In genomic region chr17:6413073-6413472, GRCh38 we compare ENCODE assay signal across 8 cellular contexts. TPM values are rescaled to one million over a fixed set of nuclear protein-coding genes. Genes with fewer than 3 reads are reported as not detected.
DNase-seq lines count a peak whose midpoint lies in the region; ATAC-seq and TF ChIP-seq lines count a peak whose summit lies in the region.

No MANE protein-coding gene starts in this region.

- H3K36me3 ChIP-seq in PC-3 (ENCODE audit: low read depth, low read length), result no peaks in the 10 kb centered on the region

- no peaks in the 10 kb centered on the region for H3K9me3 ChIP-seq in PC-3 (ENCODE audit: low read length)

- no TSS peak for BruUV-seq in PC-3 (replicated peaks; lab: Mats Ljungman, UMichigan)

- H3K4me1 Mint-ChIP-seq in activated CD4-positive, alpha-beta memory T cell treated with anti-CD3 and anti-CD28 coated beads, Interleukin-2, amount 10 ng/mL, durations not matched to agents 7 days and 5 days, result no peaks in the 10 kb centered on the region
- H3K4me1 Mint-ChIP-seq in activated naive CD8-positive, alpha-beta T cell treated with anti-CD3 and anti-CD28 coated beads, Interleukin-2, amount 50 U/mL, for 24 hours, result no peaks in the 10 kb centered on the region

- no peak overlapping the region for H3K27ac Mint-ChIP-seq in activated CD4-positive, alpha-beta memory T cell treated with anti-CD3 and anti-CD28 coated beads, Interleukin-2, amount 10 ng/mL, durations not matched to agents 7 days and 5 days
- no peak overlapping the region for H3K27ac Mint-ChIP-seq in activated naive CD8-positive, alpha-beta T cell treated with anti-CD3 and anti-CD28 coated beads, Interleukin-2, amount 50 U/mL, for 24 hours

- H3K9me3 Mint-ChIP-seq in activated CD4-positive, alpha-beta memory T cell treated with anti-CD3 and anti-CD28 coated beads, Interleukin-2, amount 10 ng/mL, durations not matched to agents 7 days and 5 days, result no peaks in the 10 kb centered on the region
- H3K9me3 Mint-ChIP-seq in activated naive CD8-positive, alpha-beta T cell treated with anti-CD3 and anti-CD28 coated beads, Interleukin-2, amount 50 U/mL, for 24 hours, result no peaks in the 10 kb centered on the region

- no peak overlapping the region for H3K4me3 Mint-ChIP-seq in activated CD4-positive, alpha-beta memory T cell treated with anti-CD3 and anti-CD28 coated beads, Interleukin-2, amount 10 ng/mL, durations not matched to agents 7 days and 5 days
- H3K4me3 Mint-ChIP-seq in activated naive CD8-positive, alpha-beta T cell treated with anti-CD3 and anti-CD28 coated beads, Interleukin-2, amount 50 U/mL, for 24 hours, result no peak overlapping the region

- POLR2A ChIA-PET in PC-3 (lab: Charles Lee; ENCODE audit: unreplicated experiment), result no interaction called here
- POLR2A ChIA-PET in activated CD4-positive, alpha-beta memory T cell treated with anti-CD3 and anti-CD28 coated beads, Interleukin-2, amount 10 ng/mL, durations not matched to agents 7 days and 5 days (lab: Charles Lee), result interaction anchor here (1.0 kb wide), 1 partner anchor 782 kb away, joined by 3 read pairs; no protein-coding TSS in a partner anchor

- H3F3A ChIP-seq in PC-3 (ENCODE audit: low read length, unreplicated experiment), result no peaks in the 10 kb centered on the region

- no peaks in the 10 kb centered on the region for H3K4me1 ChIP-seq in PC-3 (ENCODE audit: insufficient read depth, low read length)

- no peak overlapping the region for H3K4me2 ChIP-seq in PC-3 (ENCODE audit: low read length)

- peak; percentile 71 for DNase-seq in DMS 273 (lab: John Stamatoyannopoulos, UW; ENCODE audit: unreplicated experiment)
- peak; percentile 44 for DNase-seq in HT1080 (ENCODE audit: low read depth)
- peak; percentile 73 for DNase-seq in PC-3
- peak; percentile 47 for DNase-seq in fibroblast of pulmonary artery (ENCODE audit: low read depth)
- DNase-seq in superior temporal gyrus (ENCODE audit: extremely low spot score), result peak; percentile 62
- DNase-seq in activated CD4-positive, alpha-beta memory T cell treated with anti-CD3 and anti-CD28 coated beads, Interleukin-2, amount 10 ng/mL, durations not matched to agents 7 days and 5 days, result no peak
- no peak for DNase-seq in activated naive CD8-positive, alpha-beta T cell treated with anti-CD3 and anti-CD28 coated beads, Interleukin-2, amount 50 U/mL, for 24 hours
- no peak for DNase-seq in NK-92 (lab: John Stamatoyannopoulos, UW; ENCODE audit: unreplicated experiment)

- no peak overlapping the region for H2AFZ ChIP-seq in PC-3 (ENCODE audit: low read length)

- H3K27me3 Mint-ChIP-seq in activated CD4-positive, alpha-beta memory T cell treated with anti-CD3 and anti-CD28 coated beads, Interleukin-2, amount 10 ng/mL, durations not matched to agents 7 days and 5 days, result peaks cover 8% of the 10 kb centered on the region
- peaks cover 17% of the 10 kb centered on the region for H3K27me3 Mint-ChIP-seq in activated naive CD8-positive, alpha-beta T cell treated with anti-CD3 and anti-CD28 coated beads, Interleukin-2, amount 50 U/mL, for 24 hours

- no peak overlapping the region for H3K27ac ChIP-seq in PC-3 (ENCODE audit: low read length)

- H3K27me3 ChIP-seq in PC-3 (ENCODE audit: low read length), result no peaks in the 10 kb centered on the region; the same call in 1 of the 2 replicates

- no peaks in the 10 kb centered on the region for H3K36me3 Mint-ChIP-seq in activated CD4-positive, alpha-beta memory T cell treated with anti-CD3 and anti-CD28 coated beads, Interleukin-2, amount 10 ng/mL, durations not matched to agents 7 days and 5 days (ENCODE audit: low read depth)
- H3K36me3 Mint-ChIP-seq in activated naive CD8-positive, alpha-beta T cell treated with anti-CD3 and anti-CD28 coated beads, Interleukin-2, amount 50 U/mL, for 24 hours (ENCODE audit: low read depth), result no peaks in the 10 kb centered on the region

- H3K79me2 ChIP-seq in PC-3 (ENCODE audit: low read length), result no peaks in the 10 kb centered on the region

- CTCF ChIA-PET in PC-3 (lab: Charles Lee), result interaction anchor here (0.5 to 1.0 kb wide), 3 partner anchors 127 to 677 kb away, joined by 3 to 6 read pairs (median 3); no protein-coding TSS in a partner anchor
- CTCF ChIA-PET in activated CD4-positive, alpha-beta memory T cell treated with anti-CD3 and anti-CD28 coated beads, Interleukin-2, amount 10 ng/mL, durations not matched to agents 7 days and 5 days (lab: Charles Lee), result interaction anchor here (1.2 to 2.0 kb wide), 4 partner anchors 11 to 821 kb away, joined by 3 to 11 read pairs (median 4); no protein-coding TSS in a partner anchor

- no peaks in the 10 kb centered on the region for H3K9me2 ChIP-seq in PC-3 (replicated peaks; ENCODE audit: low read length)

- H4K20me1 ChIP-seq in PC-3 (ENCODE audit: low read length), result no peaks in the 10 kb centered on the region

- TF ChIP-seq CTCF in PC-3 (conservative IDR thresholded peaks at IDR 0.05; ENCODE audit: low read depth, low read length) (peak; percentile 70), fibroblast of pulmonary artery (IDR thresholded peaks at IDR 0.05; ENCODE audit: low read length, missing control alignments) (peak; percentile 42)

- H3K9ac ChIP-seq in PC-3 (ENCODE audit: low read length), result no peak overlapping the region

- peak; percentile 67 for ATAC-seq in PC-3
- ATAC-seq in activated naive CD8-positive, alpha-beta T cell treated with anti-CD3 and anti-CD28 coated beads, Interleukin-2, amount 50 U/mL, for 24 hours, result no peak

- H3K4me3 ChIP-seq in PC-3 (ENCODE audit: low read length) (no peak overlapping the region), fibroblast of pulmonary artery (replicated peaks; ENCODE audit: low read depth, low read length) (no peak overlapping the region)

- intact Hi-C loops in PC-3 (cut with micrococcal nuclease), result loop anchor here (2.0 kb wide), 1 partner anchor 132 kb away; no protein-coding TSS in a partner anchor

RNA-seq across cellular contexts. Expression of gene AIPL1, which starts 21.8 kb away (rescaled TPM):
- total RNA-seq in HT1080 (2014; rRNA removed; shearing (Covaris generic)), result not detected in 2 replicates
- polyA plus RNA-seq in HT1080 (2015; cell fraction: cytosol; rRNA removed), result not detected in 2 replicates
- polyA plus RNA-seq in HT1080 (2015; cell fraction: nucleus; rRNA removed), result not detected in 2 replicates
- not detected in 2 replicates for total RNA-seq in PC-3 (2014; rRNA removed)
- not detected for total RNA-seq in activated CD4-positive, alpha-beta memory T cell treated with anti-CD3 and anti-CD28 coated beads, Interleukin-2, amount 10 ng/mL, durations not matched to agents 7 days and 5 days

RNA-seq across cellular contexts. Expression of gene PIMREG, which starts 31.2 kb away (rescaled TPM):
- total RNA-seq in HT1080 (2014; rRNA removed; shearing (Covaris generic)), result 12.8 and 12.9 TPM in 2 replicates
- polyA plus RNA-seq in HT1080 (2015; cell fraction: cytosol; rRNA removed), result 14.4 and 16.4 TPM in 2 replicates
- 14.0 and 16.5 TPM in 2 replicates for polyA plus RNA-seq in HT1080 (2015; cell fraction: nucleus; rRNA removed)
- 67.6 and 88.6 TPM in 2 replicates for total RNA-seq in PC-3 (2014; rRNA removed)
- total RNA-seq in activated CD4-positive, alpha-beta memory T cell treated with anti-CD3 and anti-CD28 coated beads, Interleukin-2, amount 10 ng/mL, durations not matched to agents 7 days and 5 days, result 10 to 100 TPM; 21.2 TPM

Comparison
In these comparisons a context has a peak if more than half of its experiments do, and no peak if none do; other contexts are left out.
1. DNase-seq: peak in DMS 273 (single experiment), HT1080 (single experiment), PC-3 (single experiment), fibroblast of pulmonary artery (single experiment) and superior temporal gyrus (single experiment); none in activated CD4-positive, alpha-beta memory T cell treated with anti-CD3 and anti-CD28 coated beads, Interleukin-2, amount 10 ng/mL, durations not matched to agents 7 days and 5 days (single experiment), activated naive CD8-positive, alpha-beta T cell treated with anti-CD3 and anti-CD28 coated beads, Interleukin-2, amount 50 U/mL, for 24 hours (single experiment) and NK-92 (single experiment).